ENCODE assay signal across 22 cellular contexts in genomic region chr4:116244771-116245170, GRCh38.
"Had no signal": no experiment of that assay in that cellular context is flagged by ENCODE, and none has a peak within 500 bp of the region (broad histone marks: within the 10 kb centered on the region; RNA-seq: fewer than 3 reads in every experiment).

No MANE protein-coding gene starts in this region.

- ATAC-seq: stimulated activated effector memory CD8-positive, alpha-beta T cell treated with anti-CD3 and anti-CD28 coated beads, Interleukin-12 subunit alpha, Interleukin-12 subunit beta, amount 100 ng/mL, for 72 hours; stimulated activated memory B cell treated with anti-CD40 and anti-IgM and Interleukin-4, amounts not matched to agents 10 μg/mL and 1 μg/mL and 100 μg/mL, for 72 hours; stimulated activated naive B cell treated with anti-CD40 and anti-IgM and Interleukin-4, amounts not matched to agents 10 μg/mL and 1 μg/mL and 100 μg/mL, for 72 hours; stimulated activated naive CD8-positive, alpha-beta T cell treated with anti-CD3 and anti-CD28 coated beads, Interleukin-15, amount 100 ng/mL, for 72 hours; stimulated activated naive CD8-positive, alpha-beta T cell treated with anti-CD3 and anti-CD28 coated beads, Interleukin-15, Interleukin-2, amounts not matched to agents 100 U/mL and 50 U/mL, for 24 hours; upper lobe of right lung had no signal

- DNase-seq: stimulated activated CD4-positive, alpha-beta T cell treated with anti-CD3 and anti-CD28 coated beads, Interleukin-2, amount 100 ng/mL, for 48 hours; stimulated activated CD4-positive, alpha-beta T cell treated with anti-CD3 and anti-CD28 coated beads, Interleukin-4, amount 100 ng/mL, for 1 hour; stimulated activated CD4-positive, alpha-beta T cell treated with anti-CD3 and anti-CD28 coated beads, Interleukin-4, amount 100 ng/mL, for 24 hours; stimulated activated CD4-positive, alpha-beta T cell treated with anti-CD3 and anti-CD28 coated beads, Interleukin-4, amount 100 ng/mL, for 4 hours; stimulated activated CD8-positive, alpha-beta memory T cell treated with anti-CD3 and anti-CD28 coated beads, Interleukin-4, amount 100 ng/mL, for 48 hours; stimulated activated naive B cell treated with anti-CD40 and anti-IgM and Interleukin-4, amounts not matched to agents 10 μg/mL and 1 μg/mL and 100 μg/mL, for 72 hours; stimulated activated naive CD4-positive, alpha-beta T cell; stimulated activated naive CD4-positive, alpha-beta T cell treated with Interleukin-2 at 50 U/mL for 16 hours; stimulated activated naive CD8-positive, alpha-beta T cell treated with anti-CD3 and anti-CD28 coated beads, Interleukin-15, amount 100 ng/mL, for 72 hours; stimulated activated naive CD8-positive, alpha-beta T cell treated with anti-CD3 and anti-CD28 coated beads, Interleukin-15, Interleukin-2, amounts not matched to agents 100 U/mL and 50 U/mL, for 24 hours; stomach; substantia nigra; testis; thyroid gland; tibial artery; transverse colon; trophoblast cell; upper lobe of left lung; upper lobe of right lung; uterus had no signal
